Comparison of ENCODE assay signal across 32 cellular contexts in genomic region chr10:70622981-70623844, GRCh38. TPM values are rescaled to one million over a fixed set of nuclear protein-coding genes. Genes with fewer than 3 reads are reported as not detected.
DNase-seq lines count a peak whose midpoint lies in the region; ATAC-seq and TF ChIP-seq lines count a peak whose summit lies in the region.
"Had no signal": no experiment of that assay in that cellular context is flagged by ENCODE, and none has a peak within 500 bp of the region (broad histone marks: within the 10 kb centered on the region; RNA-seq: fewer than 3 reads in every experiment).

No MANE protein-coding gene starts in this region.

- CTCF ChIA-PET in WTC11 (lab: Charles Lee) = interaction anchor here (0.7 to 3.7 kb wide), 5 partner anchors 64 to 263 kb away, joined by 3 to 28 read pairs (median 4); no protein-coding TSS in a partner anchor

- peak overlapping the region; percentile 14; the same call in 1 of the 2 replicates for H3K4me3 Mint-ChIP-seq in WTC11
- H3K4me3 Mint-ChIP-seq: activated B cell treated with CpG ODN at 0.5 μM for 24 hours; activated CD4-positive, alpha-beta memory T cell treated with anti-CD3 and anti-CD28 coated beads, Interleukin-2, amount 10 ng/mL, durations not matched to agents 7 days and 5 days; nephron progenitor cell had no signal

- peaks cover 30% of the 10 kb centered on the region for H3K36me3 Mint-ChIP-seq in WTC11

- intact Hi-C loops in psoas muscle (cut with DNase I) = no loop called here

- H3K27me3 Mint-ChIP-seq in WTC11 (ENCODE audit: low read depth) = peaks cover 5% of the 10 kb centered on the region; the same call in 1 of the 2 replicates

- H3K36me3 ChIP-seq in iPS-15b (ENCODE audit: control insufficient read depth, insufficient read depth, low read length) = peaks cover 5% of the 10 kb centered on the region
- no peaks in the 10 kb centered on the region for H3K36me3 ChIP-seq in psoas muscle (ENCODE audit: insufficient read depth in 1 of 2, low read depth in 1 of 2)
- H3K36me3 ChIP-seq: cardiac muscle cell, left lung, sigmoid colon, upper lobe of right lung had no signal

- peaks cover 27% of the 10 kb centered on the region for H3K4me1 ChIP-seq in iPS-15b (ENCODE audit: control insufficient read depth, insufficient read depth, low read length)
- H3K4me1 ChIP-seq in psoas muscle = no peaks in the 10 kb centered on the region
- H3K4me1 ChIP-seq: left lung, parathyroid adenoma, sigmoid colon, upper lobe of right lung had no signal

- POLR2A ChIA-PET in WTC11 (lab: Charles Lee) = interaction anchor here (0.6 to 0.7 kb wide), 3 partner anchors 118 to 696 kb away, joined by 3 read pairs; no protein-coding TSS in a partner anchor

- DNase-seq in GM03348 (ENCODE audit: low spot score) (peak; percentile 40), WTC11 (ENCODE audit: low spot score) (no peak), fibroblast of mammary gland (ENCODE audit: low read depth) (peak; percentile 77), NCI-H748 treated with DMSO at 0.1 percent for 48 hours (lab: John Stamatoyannopoulos, UW) (no peak), psoas muscle (no peak)
- DNase-seq in activated naive CD4-positive, alpha-beta T cell treated with anti-CD3 and anti-CD28 coated beads, Interleukin-2, amount 50 U/mL, for 16 hours = no peak
- DNase-seq: ACHN; activated B cell treated with CpG ODN at 0.5 μM for 24 hours; activated CD4-positive, alpha-beta memory T cell treated with anti-CD3 and anti-CD28 coated beads, Interleukin-2, amount 10 ng/mL, durations not matched to agents 7 days and 5 days; activated gamma-delta T cell; activated T-cell treated with anti-CD3 and anti-CD28 coated beads for 4 hours; amniotic stem cell; C1 segment of cervical spinal cord; KBM-7; left lung; mucosa of descending colon; MV-4-11; NCI-H1694; NCI-H2171 treated with DMSO at 0.1 percent for 48 hours; NCI-H69; nephron progenitor cell; sigmoid colon; substantia nigra; T-helper 9 cell; upper lobe of right lung had no signal

- peak overlapping the region; percentile 98 for H3K27ac Mint-ChIP-seq in WTC11
- H3K27ac Mint-ChIP-seq: activated B cell treated with CpG ODN at 0.5 μM for 24 hours; activated CD4-positive, alpha-beta memory T cell treated with anti-CD3 and anti-CD28 coated beads, Interleukin-2, amount 10 ng/mL, durations not matched to agents 7 days and 5 days; nephron progenitor cell had no signal

- TF ChIP-seq CTCF in WTC11 (IDR thresholded peaks at IDR 0.05) (no peak), fibroblast of mammary gland (conservative IDR thresholded peaks at IDR 0.05; ENCODE audit: control insufficient read depth, insufficient read depth, low read depth, low read length) (no peak), psoas muscle (IDR thresholded peaks at IDR 0.05) (no peak)

- ATAC-seq in WTC11 (peak; percentile 2; the same call in 1 of the 2 replicates), GM19395 (IDR thresholded peaks at IDR 0.05; ENCODE audit: unreplicated experiment) (no peak), psoas muscle (no peak)
- ATAC-seq: left lung had no signal

- peaks cover 57% of the 10 kb centered on the region for H3K4me1 Mint-ChIP-seq in WTC11
- H3K4me1 Mint-ChIP-seq: activated B cell treated with CpG ODN at 0.5 μM for 24 hours had no signal

- H3K27me3 ChIP-seq in iPS-15b (ENCODE audit: control insufficient read depth, insufficient read depth, low read length) (no peaks in the 10 kb centered on the region), psoas muscle (ENCODE audit: insufficient read depth in 3 of 3, low read length in 2 of 3) (no peaks in the 10 kb centered on the region)
- H3K27me3 ChIP-seq: cardiac muscle cell, left lung, sigmoid colon, upper lobe of right lung had no signal

- H3K9me3 ChIP-seq in iPS-15b (ENCODE audit: control insufficient read depth, insufficient read depth, low read length) (peaks cover 10% of the 10 kb centered on the region), psoas muscle (peaks cover 12% of the 10 kb centered on the region)
- H3K9me3 ChIP-seq: upper lobe of right lung had no signal

- H3K9ac ChIP-seq in iPS-15b (ENCODE audit: low read depth, low read length) = peak overlapping the region; percentile 28
- H3K9ac ChIP-seq: parathyroid adenoma had no signal

- H3K4me3 ChIP-seq in fibroblast of mammary gland (ENCODE audit: control insufficient read depth, low read depth, low read length) (no peak overlapping the region), iPS-15b (ENCODE audit: low read depth, low read length) (no peak overlapping the region), psoas muscle (no peak overlapping the region)
- H3K4me3 ChIP-seq: cardiac muscle cell, left lung, mucosa of descending colon, sigmoid colon, upper lobe of right lung had no signal

- H3K9me3 Mint-ChIP-seq in WTC11 = peaks cover 30% of the 10 kb centered on the region

- H3K27ac ChIP-seq in psoas muscle = no peak overlapping the region
- H3K27ac ChIP-seq: cardiac muscle cell, epithelial cell of prostate, left lung, parathyroid adenoma had no signal

- WGBS in psoas muscle, 3 donors = 96 to 97% (median 97%) methylated on average over 3 of the region's 3 CpGs

TF ChIP-seq in WTC11, 78 proteins besides CTCF, POLR2A, EP300 and RAD21:
- TF ChIP-seq NR3C1 (CRISPR knock-in tag; conservative IDR thresholded peaks at IDR 0.05; ENCODE audit: low read depth) (no peak), NFE2L1 (CRISPR knock-in tag; IDR thresholded peaks at IDR 0.05) (no peak), ZNF263 (CRISPR knock-in tag; IDR thresholded peaks at IDR 0.05; ENCODE audit: low read depth) (no peak), CREB1 (CRISPR knock-in tag; IDR thresholded peaks at IDR 0.05) (no peak), CDX4 (CRISPR knock-in tag; IDR thresholded peaks at IDR 0.05; ENCODE audit: borderline replicate concordance) (no peak), ZNF138 (CRISPR knock-in tag; conservative IDR thresholded peaks at IDR 0.05) (no peak), TP53 (CRISPR knock-in tag; IDR thresholded peaks at IDR 0.05) (no peak), ATF1 (CRISPR knock-in tag; IDR thresholded peaks at IDR 0.05) (no peak), SMAD4 (CRISPR knock-in tag; IDR thresholded peaks at IDR 0.05) (no peak), KAT7 (CRISPR knock-in tag; IDR thresholded peaks at IDR 0.05; ENCODE audit: borderline replicate concordance) (no peak)
- TF ChIP-seq, protein P1, sequence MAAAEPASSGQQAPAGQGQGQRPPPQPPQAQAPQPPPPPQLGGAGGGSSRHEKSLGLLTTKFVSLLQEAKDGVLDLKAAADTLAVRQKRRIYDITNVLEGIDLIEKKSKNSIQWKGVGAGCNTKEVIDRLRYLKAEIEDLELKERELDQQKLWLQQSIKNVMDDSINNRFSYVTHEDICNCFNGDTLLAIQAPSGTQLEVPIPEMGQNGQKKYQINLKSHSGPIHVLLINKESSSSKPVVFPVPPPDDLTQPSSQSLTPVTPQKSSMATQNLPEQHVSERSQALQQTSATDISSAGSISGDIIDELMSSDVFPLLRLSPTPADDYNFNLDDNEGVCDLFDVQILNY (CRISPR knock-in tag; IDR thresholded peaks at IDR 0.05) = no peak
- TF ChIP-seq, protein P2, sequence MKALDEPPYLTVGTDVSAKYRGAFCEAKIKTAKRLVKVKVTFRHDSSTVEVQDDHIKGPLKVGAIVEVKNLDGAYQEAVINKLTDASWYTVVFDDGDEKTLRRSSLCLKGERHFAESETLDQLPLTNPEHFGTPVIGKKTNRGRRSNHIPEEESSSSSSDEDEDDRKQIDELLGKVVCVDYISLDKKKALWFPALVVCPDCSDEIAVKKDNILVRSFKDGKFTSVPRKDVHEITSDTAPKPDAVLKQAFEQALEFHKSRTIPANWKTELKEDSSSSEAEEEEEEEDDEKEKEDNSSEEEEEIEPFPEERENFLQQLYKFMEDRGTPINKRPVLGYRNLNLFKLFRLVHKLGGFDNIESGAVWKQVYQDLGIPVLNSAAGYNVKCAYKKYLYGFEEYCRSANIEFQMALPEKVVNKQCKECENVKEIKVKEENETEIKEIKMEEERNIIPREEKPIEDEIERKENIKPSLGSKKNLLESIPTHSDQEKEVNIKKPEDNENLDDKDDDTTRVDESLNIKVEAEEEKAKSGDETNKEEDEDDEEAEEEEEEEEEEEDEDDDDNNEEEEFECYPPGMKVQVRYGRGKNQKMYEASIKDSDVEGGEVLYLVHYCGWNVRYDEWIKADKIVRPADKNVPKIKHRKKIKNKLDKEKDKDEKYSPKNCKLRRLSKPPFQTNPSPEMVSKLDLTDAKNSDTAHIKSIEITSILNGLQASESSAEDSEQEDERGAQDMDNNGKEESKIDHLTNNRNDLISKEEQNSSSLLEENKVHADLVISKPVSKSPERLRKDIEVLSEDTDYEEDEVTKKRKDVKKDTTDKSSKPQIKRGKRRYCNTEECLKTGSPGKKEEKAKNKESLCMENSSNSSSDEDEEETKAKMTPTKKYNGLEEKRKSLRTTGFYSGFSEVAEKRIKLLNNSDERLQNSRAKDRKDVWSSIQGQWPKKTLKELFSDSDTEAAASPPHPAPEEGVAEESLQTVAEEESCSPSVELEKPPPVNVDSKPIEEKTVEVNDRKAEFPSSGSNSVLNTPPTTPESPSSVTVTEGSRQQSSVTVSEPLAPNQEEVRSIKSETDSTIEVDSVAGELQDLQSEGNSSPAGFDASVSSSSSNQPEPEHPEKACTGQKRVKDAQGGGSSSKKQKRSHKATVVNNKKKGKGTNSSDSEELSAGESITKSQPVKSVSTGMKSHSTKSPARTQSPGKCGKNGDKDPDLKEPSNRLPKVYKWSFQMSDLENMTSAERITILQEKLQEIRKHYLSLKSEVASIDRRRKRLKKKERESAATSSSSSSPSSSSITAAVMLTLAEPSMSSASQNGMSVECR (CRISPR knock-in tag; IDR thresholded peaks at IDR 0.05; ENCODE audit: borderline replicate concordance) = no peak
- TF ChIP-seq, protein P3, sequence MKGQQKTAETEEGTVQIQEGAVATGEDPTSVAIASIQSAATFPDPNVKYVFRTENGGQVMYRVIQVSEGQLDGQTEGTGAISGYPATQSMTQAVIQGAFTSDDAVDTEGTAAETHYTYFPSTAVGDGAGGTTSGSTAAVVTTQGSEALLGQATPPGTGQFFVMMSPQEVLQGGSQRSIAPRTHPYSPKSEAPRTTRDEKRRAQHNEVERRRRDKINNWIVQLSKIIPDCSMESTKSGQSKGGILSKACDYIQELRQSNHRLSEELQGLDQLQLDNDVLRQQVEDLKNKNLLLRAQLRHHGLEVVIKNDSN (CRISPR knock-in tag; IDR thresholded peaks at IDR 0.05) = no peak

RNA-seq across cellular contexts. Expression of gene PRF1, which starts 20.7 kb away (rescaled TPM):
- 0.11 to 0.18 TPM (median 0.16 TPM) in 3 replicates for total RNA-seq in WTC11 (2021)
- 1 to 10 TPM; 1.6 to 3.4 (median 1.8) TPM for total RNA-seq in psoas muscle
- polyA plus RNA-seq in psoas muscle = under 1 TPM; 0.33 to 0.72 (median 0.43) TPM
- total RNA-seq: cardiac muscle cell, Daoy, H7 had no signal
- polyA plus RNA-seq: cardiac muscle cell had no signal

RNA-seq across cellular contexts. Expression of gene ADAMTS14, which starts 49.1 kb away (rescaled TPM):
- total RNA-seq in WTC11 (2021) (2.1 to 2.4 TPM (median 2.1 TPM) in 3 replicates), psoas muscle (under 1 TPM in 2 of 4 donors, not detected in 2; 0.05 to 0.06 TPM)
- under 1 TPM in 2 of 3 donors, not detected in 1; 0.03 to 0.18 TPM for polyA plus RNA-seq in psoas muscle
- total RNA-seq: activated CD4-positive, alpha-beta memory T cell treated with anti-CD3 and anti-CD28 coated beads, Interleukin-2, amount 10 ng/mL, durations not matched to agents 7 days and 5 days had no signal

Comparison
In these comparisons a context has a peak if more than half of its experiments do, and no peak if none do; other contexts are left out.
1. DNase-seq: peak in GM03348 (single experiment) and fibroblast of mammary gland (single experiment); none in WTC11 (single experiment), activated naive CD4-positive, alpha-beta T cell treated with anti-CD3 and anti-CD28 coated beads, Interleukin-2, amount 50 U/mL, for 16 hours (single experiment), NCI-H748 treated with DMSO at 0.1 percent for 48 hours (single experiment) and psoas muscle (0 of 2).